9 cellular contexts compared by ENCODE assay signal in genomic region chr19:41175825-41176734, GRCh38. TPM values are rescaled to one million over a fixed set of nuclear protein-coding genes. Genes with fewer than 3 reads are reported as not detected.
DNase-seq lines count a peak whose midpoint lies in the region; ATAC-seq and TF ChIP-seq lines count a peak whose summit lies in the region.
"Had no signal": no experiment of that assay in that cellular context is flagged by ENCODE, and none has a peak within 500 bp of the region (broad histone marks: within the 10 kb centered on the region; RNA-seq: fewer than 3 reads in every experiment).

No MANE protein-coding gene starts in this region.

- peak overlapping the region in 3 of 4 donors; percentile 13 to 76 (median 51) for H3K27ac ChIP-seq in Peyer's patch
- no peak overlapping the region for H3K27ac ChIP-seq in right cardiac atrium (ENCODE audit: low read length)

- H3K4me1 ChIP-seq in Peyer's patch (peaks cover 0 to 22% (median 0%) of the 10 kb centered on the region in 4 donors), right cardiac atrium (ENCODE audit: control insufficient read depth, insufficient read depth, low read length) (no peaks in the 10 kb centered on the region)

- H3K4me3 Mint-ChIP-seq in activated naive CD4-positive, alpha-beta T cell treated with anti-CD3 and anti-CD28 coated beads for 36 hours = peak overlapping the region; percentile 19
- H3K4me3 Mint-ChIP-seq: IgD-negative memory B cell had no signal

- H3K36me3 ChIP-seq in Peyer's patch = no peaks in the 10 kb centered on the region

- WGBS in right cardiac atrium = 27% methylated on average over 13 of the region's 13 CpGs

- no peak for TF ChIP-seq CTCF in Peyer's patch (IDR thresholded peaks at IDR 0.05)

- TF ChIP-seq POLR2A in Peyer's patch (IDR thresholded peaks at IDR 0.05) = no peak

- DNase-seq in ELF-1 (ENCODE audit: low read depth, low spot score) (peak; percentile 98), Peyer's patch (peak; percentile 34 to 70 (median 65)), right cardiac atrium (peak; percentile 28 to 77 (median 72)), skeletal muscle cell (ENCODE audit: low read depth) (peak; percentile 18)
- DNase-seq in activated naive CD4-positive, alpha-beta T cell treated with anti-CD3 and anti-CD28 coated beads for 36 hours = peak; percentile 71

- ATAC-seq in right cardiac atrium = peak; percentile 78 to 85
- ATAC-seq in HG03108 (IDR thresholded peaks at IDR 0.05; ENCODE audit: unreplicated experiment) = no peak
- no peak for ATAC-seq in GM21717 (IDR thresholded peaks at IDR 0.05; ENCODE audit: unreplicated experiment)
- no peak for ATAC-seq in GM18870 (IDR thresholded peaks at IDR 0.05; ENCODE audit: unreplicated experiment)

- CTCF ChIA-PET in activated naive CD4-positive, alpha-beta T cell treated with anti-CD3 and anti-CD28 coated beads for 36 hours (lab: Charles Lee) = interaction anchor here (0.6 kb wide), 1 partner anchor 261 kb away, joined by 4 read pairs; no protein-coding TSS in a partner anchor

- H3K36me3 Mint-ChIP-seq in activated naive CD4-positive, alpha-beta T cell treated with anti-CD3 and anti-CD28 coated beads for 36 hours (ENCODE audit: low read depth) = no peaks in the 10 kb centered on the region
- H3K36me3 Mint-ChIP-seq: IgD-negative memory B cell had no signal

- intact Hi-C loops in activated naive CD4-positive, alpha-beta T cell treated with anti-CD3 and anti-CD28 coated beads for 36 hours (cut with micrococcal nuclease) = no loop called here
- intact Hi-C loops in right cardiac atrium (cut with DNase I) = no loop called here

- H3K27me3 ChIP-seq in Peyer's patch (no peaks in the 10 kb centered on the region), right cardiac atrium (ENCODE audit: control insufficient read depth, insufficient read depth) (no peaks in the 10 kb centered on the region)

- no peaks in the 10 kb centered on the region for H3K27me3 Mint-ChIP-seq in activated naive CD4-positive, alpha-beta T cell treated with anti-CD3 and anti-CD28 coated beads for 36 hours (ENCODE audit: low read depth)

- H3K4me1 Mint-ChIP-seq in activated naive CD4-positive, alpha-beta T cell treated with anti-CD3 and anti-CD28 coated beads for 36 hours (ENCODE audit: low read depth) = peaks cover 13% of the 10 kb centered on the region

- H3K4me3 ChIP-seq in Peyer's patch (peak overlapping the region in 1 of 4 donors; percentile 4), right cardiac atrium (ENCODE audit: low read length) (no peak overlapping the region), skeletal muscle cell (ENCODE audit: low read depth, low read length) (no peak overlapping the region)

- no peaks in the 10 kb centered on the region for H3K9me3 ChIP-seq in Peyer's patch
- H3K9me3 ChIP-seq in right cardiac atrium (ENCODE audit: control insufficient read depth, low read length) = no peaks in the 10 kb centered on the region

- peak overlapping the region; percentile 67 for H3K27ac Mint-ChIP-seq in activated naive CD4-positive, alpha-beta T cell treated with anti-CD3 and anti-CD28 coated beads for 36 hours

- H3K9me3 Mint-ChIP-seq in activated naive CD4-positive, alpha-beta T cell treated with anti-CD3 and anti-CD28 coated beads for 36 hours = no peaks in the 10 kb centered on the region
- H3K9me3 Mint-ChIP-seq: IgD-negative memory B cell had no signal

RNA-seq across cellular contexts. Expression of gene CYP2S1, which starts 16.9 kb away (rescaled TPM):
- total RNA-seq in Peyer's patch = 100 to 1,000 TPM in 1 of 4 donors, 10 to 100 TPM in 2, 1 to 10 TPM in 1; 4.1 to 147 (median 67.1) TPM
- total RNA-seq in activated naive CD4-positive, alpha-beta T cell treated with anti-CD3 and anti-CD28 coated beads for 36 hours = 1 to 10 TPM in 1 of 2 experiments, under 1 TPM in 1; 0.79 to 1.9 TPM
- 1 to 10 TPM; 1.1 to 1.7 (median 1.2) TPM for total RNA-seq in right cardiac atrium
- polyA plus RNA-seq in right cardiac atrium = 0.14 TPM
- polyA plus RNA-seq: IgD-negative memory B cell had no signal

RNA-seq across cellular contexts. Expression of gene AXL, which starts 42.9 kb away (rescaled TPM):
- total RNA-seq in Peyer's patch (10 to 100 TPM in 3 of 4 donors, 1 to 10 TPM in 1; 7.2 to 46.2 (median 24.2) TPM), right cardiac atrium (10 to 100 TPM; 30.2 to 43.6 (median 38.5) TPM)
- total RNA-seq in activated naive CD4-positive, alpha-beta T cell treated with anti-CD3 and anti-CD28 coated beads for 36 hours = under 1 TPM in 1 of 2 experiments, not detected in 1; 0.10 TPM
- 12.3 TPM for polyA plus RNA-seq in right cardiac atrium

Comparison
In these comparisons a context has a peak if more than half of its experiments do, and no peak if none do; other contexts are left out.
1. DNase-seq: peak in every context shown above with its lines; median percentile 98 in ELF-1; 72 in right cardiac atrium; 71 in activated naive CD4-positive, alpha-beta T cell treated with anti-CD3 and anti-CD28 coated beads for 36 hours; 65 in Peyer's patch; 18 in skeletal muscle cell.
2. ATAC-seq: peak in right cardiac atrium (2 of 2); none in HG03108 (single experiment), GM21717 (single experiment) and GM18870 (single experiment).
3. RNA of gene AXL, which starts 42.9 kb away (total RNA-seq): 30.2 to 43.6 TPM in right cardiac atrium and 7.2 to 46.2 TPM in Peyer's patch; 0.10 TPM in activated naive CD4-positive, alpha-beta T cell treated with anti-CD3 and anti-CD28 coated beads for 36 hours; every median in the first group is over 4 times any median in the second.